Comparison of ENCODE assay signal across 25 cellular contexts in the genomic region with DNA sequence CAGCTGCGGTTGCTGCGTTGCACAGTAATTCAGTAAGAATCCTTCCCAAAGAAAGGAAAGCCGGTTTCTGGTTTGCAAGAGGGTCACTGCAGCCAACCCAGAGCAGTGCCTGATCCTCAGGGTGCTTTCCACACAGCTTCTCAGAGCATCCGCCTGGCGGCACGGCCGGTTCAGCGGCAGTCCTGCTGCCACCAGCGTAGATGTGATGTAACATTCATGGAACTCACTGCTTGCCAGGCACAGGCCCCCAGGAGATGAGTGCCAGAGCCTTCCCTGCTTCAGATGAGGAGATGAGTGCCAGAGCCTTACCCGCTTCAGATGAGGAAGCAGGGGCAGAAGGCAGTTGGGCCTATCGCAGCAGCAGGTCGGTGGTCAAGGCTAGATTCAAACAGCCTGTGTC.
DNase-seq lines count a peak whose midpoint lies in the region; ATAC-seq and TF ChIP-seq lines count a peak whose summit lies in the region.
"Had no signal": no experiment of that assay in that cellular context is flagged by ENCODE, and none has a peak within 500 bp of the region (broad histone marks: within the 10 kb centered on the region; RNA-seq: fewer than 3 reads in every experiment).

No MANE protein-coding gene starts in this region.

- H3K27ac ChIP-seq in sigmoid colon: no peak overlapping the region
- H3K27ac ChIP-seq: 22Rv1, RWPE1, SK-N-MC had no signal

- H3K4me3 ChIP-seq in fibroblast of villous mesenchyme (ENCODE audit: low read depth, low read length) (no peak overlapping the region), sigmoid colon (no peak overlapping the region)
- H3K4me3 ChIP-seq: GM12878, MG63, SK-N-MC had no signal

- H3K27me3 ChIP-seq in sigmoid colon: no peaks in the 10 kb centered on the region
- H3K27me3 ChIP-seq: MG63 had no signal

- DNase-seq in activated effector memory CD4-positive, alpha-beta T cell treated with anti-CD3 and anti-CD28 coated beads, Interleukin-2, amount 50 U/mL, for 16 hours: peak; percentile 38
- DNase-seq in activated effector memory CD4-positive, alpha-beta T cell treated with Interleukin-2 at 50 U/mL for 16 hours: no peak
- DNase-seq in amniotic epithelial cell (ENCODE audit: low read depth) (peak; percentile 8), fibroblast of villous mesenchyme (ENCODE audit: low read depth) (peak; percentile 27), sigmoid colon (peak; percentile 40)
- no peak for DNase-seq in stimulated activated CD4-positive, alpha-beta T cell treated with anti-CD3 and anti-CD28 coated beads, Interleukin-15, amount 100 ng/mL, for 24 hours
- no peak for DNase-seq in activated CD4-positive, CD25-positive, alpha-beta regulatory T cell treated with anti-CD3 and anti-CD28 coated beads, Interleukin-2, amount 50 U/mL, for 72 hours
- DNase-seq: CD4-positive, alpha-beta memory T cell; COR-L47; GDM1; HCEC 1CT; IMR-90; KG1; MG63; NCI-H2029; NCI-H446; NCI-H526; NCI-H82; SIG-M5 had no signal

- TF ChIP-seq CTCF in fibroblast of villous mesenchyme (IDR thresholded peaks at IDR 0.05; ENCODE audit: insufficient read depth, low read depth, low read length) (no peak), sigmoid colon (IDR thresholded peaks at IDR 0.05) (no peak)

- intact Hi-C loops in sigmoid colon (cut with DNase I): no loop called here

- 80% methylated on average over 12 of the region's 12 CpGs for WGBS in sigmoid colon, 2 donors

- TF ChIP-seq POLR2A in sigmoid colon (IDR thresholded peaks at IDR 0.05): no peak

- peaks cover 0 to 7% (median 0%) of the 10 kb centered on the region in 4 donors for H3K4me1 ChIP-seq in sigmoid colon

- peaks cover 0 to 3% (median 0%) of the 10 kb centered on the region in 4 donors for H3K9me3 ChIP-seq in sigmoid colon
- H3K9me3 ChIP-seq: MG63 had no signal

- ATAC-seq in GM21381 (IDR thresholded peaks at IDR 0.05; ENCODE audit: unreplicated experiment): no peak
- ATAC-seq: GM12878, Panc1 had no signal

- no peak for TF ChIP-seq EP300 in sigmoid colon (IDR thresholded peaks at IDR 0.05)

- H3K36me3 ChIP-seq in sigmoid colon: no peaks in the 10 kb centered on the region
- H3K36me3 ChIP-seq: MG63 had no signal

Comparison
In these comparisons a context has a peak if more than half of its experiments do, and no peak if none do; other contexts are left out.
1. DNase-seq: peak in activated effector memory CD4-positive, alpha-beta T cell treated with anti-CD3 and anti-CD28 coated beads, Interleukin-2, amount 50 U/mL, for 16 hours (single experiment), amniotic epithelial cell (single experiment), fibroblast of villous mesenchyme (single experiment) and sigmoid colon (single experiment); none in activated effector memory CD4-positive, alpha-beta T cell treated with Interleukin-2 at 50 U/mL for 16 hours (single experiment), stimulated activated CD4-positive, alpha-beta T cell treated with anti-CD3 and anti-CD28 coated beads, Interleukin-15, amount 100 ng/mL, for 24 hours (single experiment) and activated CD4-positive, CD25-positive, alpha-beta regulatory T cell treated with anti-CD3 and anti-CD28 coated beads, Interleukin-2, amount 50 U/mL, for 72 hours (single experiment).